ENCODE assay signal across 19 cellular contexts in the genomic region with DNA sequence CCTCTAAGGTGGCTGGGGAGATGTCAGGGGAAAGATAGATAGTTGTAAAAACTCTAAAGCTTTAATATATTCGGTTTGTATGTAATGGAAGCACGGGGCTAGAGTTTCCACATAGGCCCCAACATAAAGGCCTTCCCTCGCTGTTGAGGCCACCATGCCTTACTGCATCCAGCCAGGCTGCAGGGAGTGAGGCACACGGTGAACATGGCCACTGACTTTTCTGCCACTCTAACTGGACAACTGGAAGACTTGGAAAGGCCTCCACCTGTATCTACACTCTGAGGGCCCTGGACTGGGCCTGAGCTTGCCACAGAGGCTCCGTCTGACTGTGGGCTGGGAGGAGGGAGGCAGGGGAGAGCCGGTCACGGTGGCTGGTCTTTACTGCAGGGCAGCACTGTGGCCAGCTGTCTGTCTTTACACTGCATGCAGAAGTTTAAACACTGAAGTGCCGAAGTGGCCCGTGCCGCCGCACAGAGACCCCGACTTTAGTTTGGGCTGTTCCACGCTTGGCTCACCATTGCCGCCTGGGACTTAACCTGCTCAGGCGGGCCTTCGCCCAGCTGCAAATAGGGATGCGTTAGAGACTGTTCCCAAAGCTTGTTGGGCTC.
DNase-seq lines count a peak whose midpoint lies in the region; ATAC-seq lines count a peak whose summit lies in the region.
"Had no signal": no experiment of that assay in that cellular context is flagged by ENCODE, and none has a peak within 500 bp of the region (broad histone marks: within the 10 kb centered on the region; RNA-seq: fewer than 3 reads in every experiment).

No MANE protein-coding gene starts in this region.

- peaks cover 96% of the 10 kb centered on the region for H3K36me3 Mint-ChIP-seq in stimulated activated effector memory CD8-positive, alpha-beta T cell treated with anti-CD3 and anti-CD28 coated beads, Interleukin-12 subunit alpha, Interleukin-12 subunit beta, amount 100 ng/mL, for 72 hours

- H3K27ac Mint-ChIP-seq in stimulated activated effector memory CD8-positive, alpha-beta T cell treated with anti-CD3 and anti-CD28 coated beads, Interleukin-12 subunit alpha, Interleukin-12 subunit beta, amount 100 ng/mL, for 72 hours = peak overlapping the region; percentile 64
- H3K27ac Mint-ChIP-seq: activated naive CD8-positive, alpha-beta T cell treated with anti-CD3 and anti-CD28 coated beads, Interleukin-2, amount 10 ng/mL, durations not matched to agents 7 days and 5 days had no signal

- peak; percentile 6 for ATAC-seq in stimulated activated effector memory CD8-positive, alpha-beta T cell treated with anti-CD3 and anti-CD28 coated beads, Interleukin-12 subunit alpha, Interleukin-12 subunit beta, amount 100 ng/mL, for 72 hours
- no peak for ATAC-seq in GM18861 (IDR thresholded peaks at IDR 0.05; ENCODE audit: unreplicated experiment)
- ATAC-seq: activated CD4-positive, CD25-positive, alpha-beta regulatory T cell treated with anti-CD3 and anti-CD28 coated beads, Interleukin-2, amount 50 U/mL, for 24 hours; K562; left lobe of liver had no signal

- H3K4me3 Mint-ChIP-seq in stimulated activated effector memory CD8-positive, alpha-beta T cell treated with anti-CD3 and anti-CD28 coated beads, Interleukin-12 subunit alpha, Interleukin-12 subunit beta, amount 100 ng/mL, for 72 hours = no peak overlapping the region
- H3K4me3 Mint-ChIP-seq: activated naive CD8-positive, alpha-beta T cell treated with anti-CD3 and anti-CD28 coated beads, Interleukin-2, amount 10 ng/mL, durations not matched to agents 7 days and 5 days; CD14-positive monocyte had no signal

- no peak overlapping the region for H3K4me3 ChIP-seq in H7 (ENCODE audit: insufficient read depth, low read depth, low read length)
- H3K4me3 ChIP-seq: GM23248, K562, psoas muscle had no signal

- H3K4me1 Mint-ChIP-seq in stimulated activated effector memory CD8-positive, alpha-beta T cell treated with anti-CD3 and anti-CD28 coated beads, Interleukin-12 subunit alpha, Interleukin-12 subunit beta, amount 100 ng/mL, for 72 hours = peaks cover 20% of the 10 kb centered on the region

- peak; percentile 52 for DNase-seq in activated CD8-positive, alpha-beta memory T cell treated with anti-CD3 and anti-CD28 coated beads, Interleukin-2, amount 50 U/mL, for 48 hours
- DNase-seq in activated CD8-positive, alpha-beta memory T cell treated with anti-CD3 and anti-CD28 coated beads, Interleukin-2, amount 50 U/mL, for 4 hours = no peak
- DNase-seq in H7 (peak; percentile 13), left kidney (ENCODE audit: low read depth, low spot score) (peak; percentile 92), RPMI8226 (no peak), globus pallidus (ENCODE audit: low spot score) (no peak)
- no peak for DNase-seq in stimulated activated effector memory CD8-positive, alpha-beta T cell treated with anti-CD3 and anti-CD28 coated beads, Interleukin-12 subunit alpha, Interleukin-12 subunit beta, amount 100 ng/mL, for 72 hours (ENCODE audit: low spot score in 2 of 2)
- DNase-seq: activated naive CD8-positive, alpha-beta T cell treated with anti-CD3 and anti-CD28 coated beads, Interleukin-2, amount 10 ng/mL, durations not matched to agents 7 days and 5 days; DMS 273 treated with DMSO at 0.1 percent for 48 hours; GM23248; NCI-H1694 treated with DMSO at 0.1 percent for 48 hours; NCI-H69 had no signal

- peaks cover 2% of the 10 kb centered on the region for H3K36me3 ChIP-seq in H7 (replicated peaks; ENCODE audit: control insufficient read depth, insufficient read depth, low read length)

- no peaks in the 10 kb centered on the region for H3K9me3 Mint-ChIP-seq in stimulated activated effector memory CD8-positive, alpha-beta T cell treated with anti-CD3 and anti-CD28 coated beads, Interleukin-12 subunit alpha, Interleukin-12 subunit beta, amount 100 ng/mL, for 72 hours
- H3K9me3 Mint-ChIP-seq: activated naive CD8-positive, alpha-beta T cell treated with anti-CD3 and anti-CD28 coated beads, Interleukin-2, amount 10 ng/mL, durations not matched to agents 7 days and 5 days; brain; CD14-positive monocyte had no signal

- H3K27me3 ChIP-seq in H7 (ENCODE audit: control insufficient read depth, insufficient read depth, low read length) = no peaks in the 10 kb centered on the region

Comparison
In these comparisons a context has a peak if more than half of its experiments do, and no peak if none do; other contexts are left out.
1. DNase-seq: peak in activated CD8-positive, alpha-beta memory T cell treated with anti-CD3 and anti-CD28 coated beads, Interleukin-2, amount 50 U/mL, for 48 hours (single experiment), H7 (single experiment) and left kidney (single experiment); none in activated CD8-positive, alpha-beta memory T cell treated with anti-CD3 and anti-CD28 coated beads, Interleukin-2, amount 50 U/mL, for 4 hours (single experiment), stimulated activated effector memory CD8-positive, alpha-beta T cell treated with anti-CD3 and anti-CD28 coated beads, Interleukin-12 subunit alpha, Interleukin-12 subunit beta, amount 100 ng/mL, for 72 hours (0 of 2), RPMI8226 (single experiment) and globus pallidus (single experiment).